2 cellular contexts compared by ENCODE assay signal in the genomic region with DNA sequence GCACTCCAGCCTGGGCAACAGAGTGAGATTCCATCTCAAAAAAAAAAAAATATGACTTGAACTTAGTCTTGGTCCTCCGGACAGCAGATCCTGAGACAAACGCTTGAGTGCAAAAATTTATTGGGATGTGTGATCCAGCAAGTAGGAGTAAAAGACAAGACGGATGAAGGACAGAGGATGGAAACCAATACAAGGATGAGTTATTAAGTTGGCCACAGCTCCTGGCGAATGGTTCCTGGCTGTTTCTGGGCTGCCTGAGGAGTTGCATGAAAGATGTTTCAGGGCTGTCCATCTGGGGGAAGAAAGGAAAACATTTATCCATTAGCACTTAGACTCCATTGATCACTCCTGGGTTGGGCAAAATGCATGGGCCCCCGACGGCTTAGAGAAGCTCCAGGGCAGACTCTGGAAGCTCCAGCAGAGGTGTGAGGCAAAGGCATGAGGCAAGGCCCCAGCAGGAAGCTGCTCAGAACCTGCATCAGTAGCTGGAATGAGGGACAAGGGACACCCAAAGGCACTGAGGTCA.
TF ChIP-seq lines count a peak whose summit lies in the region.

No MANE protein-coding gene starts in this region.

TF ChIP-seq in A549, 52 proteins besides CTCF, POLR2A, EP300 and RAD21 (continued from another document):
- TF ChIP-seq MYC (IDR thresholded peaks at IDR 0.05; ENCODE audit: borderline replicate concordance, low read length) (no peak), RCOR1 (IDR thresholded peaks at IDR 0.05; ENCODE audit: low read depth, low read length) (no peak), MAFK (IDR thresholded peaks at IDR 0.05; ENCODE audit: partially characterized antibody) (no peak), CEBPB (IDR thresholded peaks at IDR 0.05) (no peak), NPAS2 (CRISPR knock-in tag; IDR thresholded peaks at IDR 0.05; ENCODE audit: borderline replicate concordance) (no peak), JUNB (IDR thresholded peaks at IDR 0.05) (no peak), FOSL2 (IDR thresholded peaks at IDR 0.05) (no peak), FOSL2 (CRISPR knock-in tag; IDR thresholded peaks at IDR 0.05) (no peak), CHD4 (IDR thresholded peaks at IDR 0.05; ENCODE audit: borderline replicate concordance) (no peak), ESRRA (IDR thresholded peaks at IDR 0.05; ENCODE audit: borderline replicate concordance, low read length) (no peak), FOXS1 (CRISPR knock-in tag; IDR thresholded peaks at IDR 0.05) (no peak), POLR2AphosphoS2 (conservative IDR thresholded peaks at IDR 0.05; ENCODE audit: low read length) (no peak)
- TF ChIP-seq, protein P1, sequence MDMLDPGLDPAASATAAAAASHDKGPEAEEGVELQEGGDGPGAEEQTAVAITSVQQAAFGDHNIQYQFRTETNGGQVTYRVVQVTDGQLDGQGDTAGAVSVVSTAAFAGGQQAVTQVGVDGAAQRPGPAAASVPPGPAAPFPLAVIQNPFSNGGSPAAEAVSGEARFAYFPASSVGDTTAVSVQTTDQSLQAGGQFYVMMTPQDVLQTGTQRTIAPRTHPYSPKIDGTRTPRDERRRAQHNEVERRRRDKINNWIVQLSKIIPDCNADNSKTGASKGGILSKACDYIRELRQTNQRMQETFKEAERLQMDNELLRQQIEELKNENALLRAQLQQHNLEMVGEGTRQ (IDR thresholded peaks at IDR 0.05): no peak
- TF ChIP-seq, protein P2, sequence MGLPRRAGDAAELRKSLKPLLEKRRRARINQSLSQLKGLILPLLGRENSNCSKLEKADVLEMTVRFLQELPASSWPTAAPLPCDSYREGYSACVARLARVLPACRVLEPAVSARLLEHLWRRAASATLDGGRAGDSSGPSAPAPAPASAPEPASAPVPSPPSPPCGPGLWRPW (IDR thresholded peaks at IDR 0.05): no peak
- TF ChIP-seq, protein P3, sequence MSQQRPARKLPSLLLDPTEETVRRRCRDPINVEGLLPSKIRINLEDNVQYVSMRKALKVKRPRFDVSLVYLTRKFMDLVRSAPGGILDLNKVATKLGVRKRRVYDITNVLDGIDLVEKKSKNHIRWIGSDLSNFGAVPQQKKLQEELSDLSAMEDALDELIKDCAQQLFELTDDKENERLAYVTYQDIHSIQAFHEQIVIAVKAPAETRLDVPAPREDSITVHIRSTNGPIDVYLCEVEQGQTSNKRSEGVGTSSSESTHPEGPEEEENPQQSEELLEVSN (IDR thresholded peaks at IDR 0.05; ENCODE audit: borderline replicate concordance, low read depth): no peak
TF ChIP-seq in A549: peak in this region for 0.

TF ChIP-seq in IMR-90, 13 proteins besides CTCF, POLR2A, EP300 and RAD21:
- TF ChIP-seq, protein P4, sequence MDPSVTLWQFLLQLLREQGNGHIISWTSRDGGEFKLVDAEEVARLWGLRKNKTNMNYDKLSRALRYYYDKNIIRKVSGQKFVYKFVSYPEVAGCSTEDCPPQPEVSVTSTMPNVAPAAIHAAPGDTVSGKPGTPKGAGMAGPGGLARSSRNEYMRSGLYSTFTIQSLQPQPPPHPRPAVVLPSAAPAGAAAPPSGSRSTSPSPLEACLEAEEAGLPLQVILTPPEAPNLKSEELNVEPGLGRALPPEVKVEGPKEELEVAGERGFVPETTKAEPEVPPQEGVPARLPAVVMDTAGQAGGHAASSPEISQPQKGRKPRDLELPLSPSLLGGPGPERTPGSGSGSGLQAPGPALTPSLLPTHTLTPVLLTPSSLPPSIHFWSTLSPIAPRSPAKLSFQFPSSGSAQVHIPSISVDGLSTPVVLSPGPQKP (IDR thresholded peaks at IDR 0.05; ENCODE audit: borderline replicate concordance, low read depth, low read length): no peak
- no peak for TF ChIP-seq RFX5 (IDR thresholded peaks at IDR 0.05; ENCODE audit: low read depth, low read length)
- no peak for TF ChIP-seq CHD1 (IDR thresholded peaks at IDR 0.05; ENCODE audit: low read depth, low read length)
- TF ChIP-seq NFE2L2 (IDR thresholded peaks at IDR 0.05; ENCODE audit: low read depth, low read length): no peak
- TF ChIP-seq, protein P1 (IDR thresholded peaks at IDR 0.05; ENCODE audit: low read depth, low read length): no peak
- no peak for TF ChIP-seq CEBPB (IDR thresholded peaks at IDR 0.05; ENCODE audit: low read depth, low read length)
- TF ChIP-seq MXI1 (IDR thresholded peaks at IDR 0.05; ENCODE audit: borderline replicate concordance, low read depth, low read length): no peak
- TF ChIP-seq MAZ (IDR thresholded peaks at IDR 0.05; ENCODE audit: borderline replicate concordance, low read depth, low read length): no peak
- no peak for TF ChIP-seq SMC3 (IDR thresholded peaks at IDR 0.05; ENCODE audit: low read depth, low read length)
- TF ChIP-seq BHLHE40 (IDR thresholded peaks at IDR 0.05; ENCODE audit: low read depth, low read length): no peak
- no peak for TF ChIP-seq RCOR1 (IDR thresholded peaks at IDR 0.05; ENCODE audit: insufficient replicate concordance, low read length)
- no peak for TF ChIP-seq MAFK (IDR thresholded peaks at IDR 0.05; ENCODE audit: low read depth, low read length)
- no peak for TF ChIP-seq FOS (IDR thresholded peaks at IDR 0.05; ENCODE audit: low read depth, low read length)
